In genomic region chr5:80701597-80701996, GRCh38 we compare ENCODE assay signal across 1 cellular context.
TF ChIP-seq lines count a peak whose summit lies in the region.

No MANE protein-coding gene starts in this region.

TF ChIP-seq in K562, 482 proteins besides CTCF, POLR2A, EP300 and RAD21 (continues in another document):
- TF ChIP-seq MEF2D (tag; conservative IDR thresholded peaks at IDR 0.05; ENCODE audit: low read depth) (no peak), HNRNPL (IDR thresholded peaks at IDR 0.05; ENCODE audit: low read depth, low read length) (no peak), ZNF174 (CRISPR knock-in tag; IDR thresholded peaks at IDR 0.05) (no peak), SMC3 (conservative IDR thresholded peaks at IDR 0.05; ENCODE audit: insufficient read depth, low read depth, low read length) (no peak), ZNF75A (CRISPR knock-in tag; IDR thresholded peaks at IDR 0.05) (no peak), TSHZ1 (CRISPR knock-in tag; IDR thresholded peaks at IDR 0.05) (no peak), SIRT6 (IDR thresholded peaks at IDR 0.05; ENCODE audit: low read depth, low read length) (no peak), ZNF134 (CRISPR knock-in tag; conservative IDR thresholded peaks at IDR 0.05) (no peak), E2F5 (CRISPR knock-in tag; IDR thresholded peaks at IDR 0.05) (no peak), NEUROD1 (IDR thresholded peaks at IDR 0.05; ENCODE audit: borderline replicate concordance, low read depth, low read length, partially characterized antibody) (no peak), ZNF512 (tag; IDR thresholded peaks at IDR 0.05) (no peak), CBFA2T2 (conservative IDR thresholded peaks at IDR 0.05) (peak; percentile 67), SIN3B (IDR thresholded peaks at IDR 0.05; ENCODE audit: low read depth) (no peak), FOXK1 (CRISPR knock-in tag; IDR thresholded peaks at IDR 0.05; ENCODE audit: borderline replicate concordance) (no peak), SLC30A9 (CRISPR knock-in tag; IDR thresholded peaks at IDR 0.05) (no peak), MIER1 (IDR thresholded peaks at IDR 0.05; ENCODE audit: low read depth) (no peak), ZNF57 (CRISPR knock-in tag; IDR thresholded peaks at IDR 0.05) (no peak), CHD1 (IDR thresholded peaks at IDR 0.05; ENCODE audit: low read length) (no peak), MYNN (IDR thresholded peaks at IDR 0.05) (no peak), MYNN (CRISPR knock-in tag; IDR thresholded peaks at IDR 0.05) (no peak), TRIM28 (IDR thresholded peaks at IDR 0.05) (no peak), TBL1XR1 (IDR thresholded peaks at IDR 0.05; ENCODE audit: low read length in 2 of 2) (no peak), MCM7 (IDR thresholded peaks at IDR 0.05) (no peak), ZNF224 (CRISPR knock-in tag; IDR thresholded peaks at IDR 0.05) (no peak), MXD1 (CRISPR knock-in tag; IDR thresholded peaks at IDR 0.05; ENCODE audit: borderline replicate concordance, poor library complexity, severe bottlenecking) (no peak), TOE1 (IDR thresholded peaks at IDR 0.05; ENCODE audit: borderline replicate concordance) (no peak), TOE1 (CRISPR knock-in tag; IDR thresholded peaks at IDR 0.05; ENCODE audit: borderline replicate concordance, low read depth) (no peak), STAG1 (CRISPR knock-in tag; IDR thresholded peaks at IDR 0.05; ENCODE audit: borderline replicate concordance) (no peak), NFE2L1 (tag; IDR thresholded peaks at IDR 0.05; ENCODE audit: borderline replicate concordance, low read depth) (no peak), ETV6 (IDR thresholded peaks at IDR 0.05; ENCODE audit: borderline replicate concordance in 1 of 2, low read depth in 2 of 2, low read length in 1 of 2) (no peak), ETV6 (CRISPR knock-in tag; IDR thresholded peaks at IDR 0.05; ENCODE audit: borderline replicate concordance) (no peak), ZNF707 (CRISPR knock-in tag; conservative IDR thresholded peaks at IDR 0.05) (no peak), DPF2 (IDR thresholded peaks at IDR 0.05) (peak; percentile 63), GATA2 (CRISPR knock-in tag; IDR thresholded peaks at IDR 0.05) (peak; percentile 43; the same call in 1 of the 2 replicates), POLR3A (IDR thresholded peaks at IDR 0.05; ENCODE audit: borderline replicate concordance, extremely low read depth, insufficient read depth, insufficient read length) (no peak), DDX20 (tag; IDR thresholded peaks at IDR 0.05; ENCODE audit: low read depth) (no peak), ZNF696 (CRISPR knock-in tag; conservative IDR thresholded peaks at IDR 0.05) (no peak), TFAM (CRISPR knock-in tag; conservative IDR thresholded peaks at IDR 0.05) (no peak), TCF3 (CRISPR knock-in tag; IDR thresholded peaks at IDR 0.05) (peak; percentile 72), E2F1 (CRISPR knock-in tag; IDR thresholded peaks at IDR 0.05) (no peak), COPS2 (conservative IDR thresholded peaks at IDR 0.05) (no peak), ZZZ3 (IDR thresholded peaks at IDR 0.05) (no peak), JUN (IDR thresholded peaks at IDR 0.05; ENCODE audit: borderline replicate concordance, low read depth, low read length) (no peak), JUN (CRISPR knock-in tag; IDR thresholded peaks at IDR 0.05; ENCODE audit: borderline replicate concordance) (no peak), ZNF184 (CRISPR knock-in tag; IDR thresholded peaks at IDR 0.05) (no peak), ILF3 (IDR thresholded peaks at IDR 0.05; ENCODE audit: borderline replicate concordance) (no peak), ZNF766 (CRISPR knock-in tag; conservative IDR thresholded peaks at IDR 0.05) (no peak), PURB (CRISPR knock-in tag; IDR thresholded peaks at IDR 0.05; ENCODE audit: low read depth) (no peak), KLF10 (CRISPR knock-in tag; IDR thresholded peaks at IDR 0.05) (no peak), TEAD4 (IDR thresholded peaks at IDR 0.05; ENCODE audit: low read length) (peak; percentile 55), TEAD4 (CRISPR knock-in tag; IDR thresholded peaks at IDR 0.05; ENCODE audit: borderline replicate concordance) (no peak), ATF7 (IDR thresholded peaks at IDR 0.05) (no peak), KLF13 (tag; IDR thresholded peaks at IDR 0.05; ENCODE audit: borderline replicate concordance, low read depth) (no peak), CGGBP1 (CRISPR knock-in tag; IDR thresholded peaks at IDR 0.05) (no peak), BDP1 (IDR thresholded peaks at IDR 0.05; ENCODE audit: insufficient read depth, insufficient read length) (no peak), RBM22 (IDR thresholded peaks at IDR 0.05; ENCODE audit: low read depth, low read length, poor library complexity, severe bottlenecking) (no peak), ZNF146 (CRISPR knock-in tag; IDR thresholded peaks at IDR 0.05; ENCODE audit: unreplicated experiment) (no peak), YY1 (IDR thresholded peaks at IDR 0.05; ENCODE audit: borderline replicate concordance in 1 of 3, control insufficient read depth in 1 of 3, extremely low read depth in 1 of 3, insufficient read depth in 3 of 3, insufficient read length in 1 of 3, insufficient replicate concordance in 2 of 3, low read depth in 1 of 3, low read length in 2 of 3) (no peak), CHAMP1 (IDR thresholded peaks at IDR 0.05) (no peak), KAT2B (IDR thresholded peaks at IDR 0.05; ENCODE audit: low read depth, low read length) (no peak), NR2C2 (CRISPR knock-in tag; IDR thresholded peaks at IDR 0.05) (no peak), NR2C2 (tag; IDR thresholded peaks at IDR 0.05) (no peak), ZNF592 (IDR thresholded peaks at IDR 0.05) (no peak), ARID1B (IDR thresholded peaks at IDR 0.05) (peak; percentile 84), ARHGAP35 (IDR thresholded peaks at IDR 0.05; ENCODE audit: partially characterized antibody) (no peak)
